Comparison of ENCODE assay signal across 14 cellular contexts in the genomic region with DNA sequence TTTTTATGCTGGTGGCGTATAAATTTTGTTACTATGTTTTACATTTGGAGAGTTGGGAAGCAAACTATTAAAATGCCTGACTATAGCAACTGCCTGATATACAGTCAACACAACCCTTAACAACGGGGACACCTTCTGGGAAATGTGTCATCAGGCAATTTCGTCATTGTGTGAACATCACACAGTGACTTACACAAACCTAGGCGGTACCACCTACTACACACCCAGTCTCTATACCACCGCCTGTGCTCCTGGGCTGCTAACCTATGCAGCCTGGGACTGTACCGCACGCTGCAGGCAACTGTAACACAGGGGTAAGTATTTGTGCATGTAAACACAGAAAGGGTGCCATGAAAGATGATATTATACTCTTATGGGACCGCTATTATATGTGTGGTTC. TPM values are rescaled to one million over a fixed set of nuclear protein-coding genes. Genes with fewer than 3 reads are reported as not detected.
DNase-seq lines count a peak whose midpoint lies in the region; ATAC-seq and TF ChIP-seq lines count a peak whose summit lies in the region.
"Had no signal": no experiment of that assay in that cellular context is flagged by ENCODE, and none has a peak within 500 bp of the region (broad histone marks: within the 10 kb centered on the region; RNA-seq: fewer than 3 reads in every experiment).

No MANE protein-coding gene starts in this region.

- DNase-seq in activated naive CD4-positive, alpha-beta T cell treated with Interleukin-2 at 50 U/mL for 16 hours: peak; percentile 29
- no peak for DNase-seq in activated naive CD4-positive, alpha-beta T cell (lab: John Stamatoyannopoulos, UW)
- DNase-seq in OCI-LY7 (ENCODE audit: low spot score) (no peak), fibroblast of peridontal ligament (ENCODE audit: extremely low read depth) (peak; percentile 14), NCI-H748 treated with DMSO at 0.1 percent for 48 hours (lab: John Stamatoyannopoulos, UW) (no peak)
- DNase-seq: activated naive CD8-positive, alpha-beta T cell treated with anti-CD3 and anti-CD28 coated beads, Interleukin-2, amount 10 ng/mL, durations not matched to agents 7 days and 5 days; dorsolateral prefrontal cortex; head of caudate nucleus; lower lobe of right lung; retina; SJCRH30 had no signal

- TF ChIP-seq CTCF in OCI-LY7 (conservative IDR thresholded peaks at IDR 0.05; ENCODE audit: low read length): 0 out of 2 replicates have a peak, but pooled peaks have one; percentile 15

- no peak overlapping the region for H3K4me2 ChIP-seq in OCI-LY7 (ENCODE audit: low read length)

- no peaks in the 10 kb centered on the region for H3K9me3 ChIP-seq in OCI-LY7 (ENCODE audit: low read length)
- H3K9me3 ChIP-seq: lower lobe of right lung, SJCRH30 had no signal

- H3K27ac Mint-ChIP-seq in stimulated activated naive CD8-positive, alpha-beta T cell treated with anti-CD3 and anti-CD28 coated beads, Interleukin-15, Interleukin-2, amounts not matched to agents 100 ng/mL and 50 ng/mL, for 24 hours: peak overlapping the region; percentile 17
- H3K27ac Mint-ChIP-seq: activated naive CD8-positive, alpha-beta T cell treated with anti-CD3 and anti-CD28 coated beads, Interleukin-2, amount 10 ng/mL, durations not matched to agents 7 days and 5 days had no signal

- H3K9me2 ChIP-seq in OCI-LY7 (ENCODE audit: insufficient read depth, low read length): no peaks in the 10 kb centered on the region

- no peak overlapping the region for H3K4me3 ChIP-seq in OCI-LY7 (ENCODE audit: low read depth, low read length, poor library complexity, severe bottlenecking)
- H3K4me3 ChIP-seq: dorsolateral prefrontal cortex, lower lobe of right lung, SJCRH30 had no signal

- BruUV-seq in OCI-LY7 (replicated peaks; lab: Mats Ljungman, UMichigan): no TSS peak

- H3K4me1 ChIP-seq in OCI-LY7 (ENCODE audit: insufficient read depth, low read length, poor library complexity, severe bottlenecking): peaks cover 44% of the 10 kb centered on the region

- intact Hi-C loops in OCI-LY7 (cut with micrococcal nuclease; ENCODE audit: unreplicated experiment): no loop called here

- peaks cover 33% of the 10 kb centered on the region for H3K4me1 Mint-ChIP-seq in stimulated activated naive CD8-positive, alpha-beta T cell treated with anti-CD3 and anti-CD28 coated beads, Interleukin-15, Interleukin-2, amounts not matched to agents 100 ng/mL and 50 ng/mL, for 24 hours (ENCODE audit: low read depth)

- peaks cover 25% of the 10 kb centered on the region; the same call in 1 of the 2 replicates for H3K79me2 ChIP-seq in OCI-LY7 (ENCODE audit: insufficient read depth, low read depth, low read length)

- H2AFZ ChIP-seq in OCI-LY7 (ENCODE audit: low read length): no peak overlapping the region

- H3K36me3 Mint-ChIP-seq in stimulated activated naive CD8-positive, alpha-beta T cell treated with anti-CD3 and anti-CD28 coated beads, Interleukin-15, Interleukin-2, amounts not matched to agents 100 ng/mL and 50 ng/mL, for 24 hours (ENCODE audit: low read depth): no peaks in the 10 kb centered on the region
- H3K36me3 Mint-ChIP-seq: activated naive CD8-positive, alpha-beta T cell treated with anti-CD3 and anti-CD28 coated beads, Interleukin-2, amount 10 ng/mL, durations not matched to agents 7 days and 5 days had no signal

- no peaks in the 10 kb centered on the region for H3K27me3 Mint-ChIP-seq in stimulated activated naive CD8-positive, alpha-beta T cell treated with anti-CD3 and anti-CD28 coated beads, Interleukin-15, Interleukin-2, amounts not matched to agents 100 ng/mL and 50 ng/mL, for 24 hours
- H3K27me3 Mint-ChIP-seq: activated naive CD8-positive, alpha-beta T cell treated with anti-CD3 and anti-CD28 coated beads, Interleukin-2, amount 10 ng/mL, durations not matched to agents 7 days and 5 days had no signal

- ATAC-seq in GM21528 (IDR thresholded peaks at IDR 0.05; ENCODE audit: low FRiP score, unreplicated experiment): no peak
- ATAC-seq in HG03439 (IDR thresholded peaks at IDR 0.05; ENCODE audit: unreplicated experiment): no peak
- ATAC-seq: lower lobe of right lung had no signal

- H3K9me3 Mint-ChIP-seq in stimulated activated naive CD8-positive, alpha-beta T cell treated with anti-CD3 and anti-CD28 coated beads, Interleukin-15, Interleukin-2, amounts not matched to agents 100 ng/mL and 50 ng/mL, for 24 hours: no peaks in the 10 kb centered on the region
- H3K9me3 Mint-ChIP-seq: activated naive CD8-positive, alpha-beta T cell treated with anti-CD3 and anti-CD28 coated beads, Interleukin-2, amount 10 ng/mL, durations not matched to agents 7 days and 5 days had no signal

- no peak overlapping the region for H3K4me3 Mint-ChIP-seq in stimulated activated naive CD8-positive, alpha-beta T cell treated with anti-CD3 and anti-CD28 coated beads, Interleukin-15, Interleukin-2, amounts not matched to agents 100 ng/mL and 50 ng/mL, for 24 hours
- H3K4me3 Mint-ChIP-seq: activated naive CD8-positive, alpha-beta T cell treated with anti-CD3 and anti-CD28 coated beads, Interleukin-2, amount 10 ng/mL, durations not matched to agents 7 days and 5 days had no signal

- peaks cover 14% of the 10 kb centered on the region; the same call in 1 of the 2 replicates for H3K36me3 ChIP-seq in OCI-LY7 (ENCODE audit: insufficient read depth, low read length)
- H3K36me3 ChIP-seq: lower lobe of right lung, SJCRH30 had no signal

- H4K20me1 ChIP-seq in OCI-LY7 (ENCODE audit: insufficient read depth, low read length): no peaks in the 10 kb centered on the region

- no peak overlapping the region for H3K27ac ChIP-seq in OCI-LY7 (ENCODE audit: low read depth, low read length, poor library complexity, severe bottlenecking)
- H3K27ac ChIP-seq: dorsolateral prefrontal cortex, lower lobe of right lung, SJCRH30 had no signal

- POLR2A ChIA-PET in OCI-LY7 (lab: Charles Lee): interaction anchor here (0.9 to 1.6 kb wide), 3 partner anchors 11 to 17 kb away, joined by 3 to 5 read pairs (median 5); partner anchors contain the start of gene RNF44

- CTCF ChIA-PET in OCI-LY7 (lab: Charles Lee; ENCODE audit: unreplicated experiment): no interaction called here

RNA-seq across cellular contexts. Expression of gene CDHR2, which starts 1.3 kb away (rescaled TPM):
- 0.25 and 0.33 TPM in 2 replicates for total RNA-seq in OCI-LY7 (2014; rRNA removed; shearing (Covaris generic))
- 2.8 and 3.8 TPM in 2 replicates for total RNA-seq in OCI-LY7 (2022)
- total RNA-seq: SJCRH30 had no signal

RNA-seq across cellular contexts. Expression of gene RNF44, which starts 10.6 kb away (rescaled TPM):
- total RNA-seq in OCI-LY7 (2014; rRNA removed; shearing (Covaris generic)): 47.4 and 61.2 TPM in 2 replicates
- total RNA-seq in OCI-LY7 (2022): 164 and 207 TPM in 2 replicates

Comparison
In these comparisons a context has a peak if more than half of its experiments do, and no peak if none do; other contexts are left out.
1. DNase-seq: peak in activated naive CD4-positive, alpha-beta T cell treated with Interleukin-2 at 50 U/mL for 16 hours (single experiment) and fibroblast of peridontal ligament (single experiment); none in activated naive CD4-positive, alpha-beta T cell (0 of 4), OCI-LY7 (single experiment) and NCI-H748 treated with DMSO at 0.1 percent for 48 hours (single experiment).